34 cellular contexts compared by ENCODE assay signal in the genomic region with DNA sequence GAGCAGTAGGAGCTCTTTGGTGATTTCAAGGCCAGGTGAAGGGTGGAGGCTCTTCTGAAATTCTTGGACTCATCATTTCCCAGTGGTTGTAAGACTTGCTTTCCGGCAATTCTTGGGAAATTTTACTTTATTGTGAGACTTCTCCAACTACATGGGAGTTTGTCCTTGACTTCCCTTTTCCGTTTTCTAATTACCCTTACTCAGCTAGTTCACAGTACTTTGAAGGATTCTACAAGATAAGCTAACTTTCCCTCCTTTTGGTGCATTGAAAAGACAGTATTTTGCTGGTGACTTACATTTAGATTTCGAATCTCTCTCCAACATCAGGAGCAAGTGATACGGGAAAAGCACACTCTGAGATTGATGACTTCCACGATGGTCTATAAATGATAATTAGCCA. TPM values are rescaled to one million over a fixed set of nuclear protein-coding genes. Genes with fewer than 3 reads are reported as not detected.
"Had no signal": no experiment of that assay in that cellular context is flagged by ENCODE, and none has a peak within 500 bp of the region (broad histone marks: within the 10 kb centered on the region; RNA-seq: fewer than 3 reads in every experiment).

No MANE protein-coding gene starts in this region.

- H3K27me3 ChIP-seq: left lung, ovary, right atrium auricular region, right lobe of liver, tibial nerve, uterus had no signal

- H3K4me2 ChIP-seq: smooth muscle cell had no signal

- DNase-seq: hypothalamus; immature natural killer cell; kidney; left colon; left lung; lower lobe of right lung; mesendoderm; naive B cell; natural killer cell; ovary; stimulated activated CD4-positive, alpha-beta T cell treated with anti-CD3 and anti-CD28 coated beads, Interleukin-1b, Interleukin-23, amount 100 ng/mL, for 48 hours; stimulated activated CD4-positive, alpha-beta T cell treated with anti-CD3 and anti-CD28 coated beads, Interleukin-2, amount 100 ng/mL, for 48 hours; stimulated activated CD4-positive, alpha-beta T cell treated with anti-CD3 and anti-CD28 coated beads, Interleukin-4, amount 100 ng/mL, for 4 hours; stimulated activated CD8-positive, alpha-beta memory T cell treated with anti-CD3 and anti-CD28 coated beads, Interleukin-4, amount 100 ng/mL, for 48 hours; stimulated activated naive CD4-positive, alpha-beta T cell treated with Interleukin-2 at 50 U/mL for 16 hours; stimulated activated naive CD8-positive, alpha-beta T cell treated with anti-CD3 and anti-CD28 coated beads, Interleukin-15, amount 100 ng/mL, for 72 hours; substantia nigra; uterus had no signal

- H3K36me3 Mint-ChIP-seq: immature natural killer cell; mesothelial cell of epicardium; naive B cell; natural killer cell; stimulated activated memory B cell treated with anti-CD40 and anti-IgM and Interleukin-4, amounts not matched to agents 10 μg/mL and 1 μg/mL and 100 μg/mL, for 72 hours; type B pancreatic cell had no signal

- H3K4me1 Mint-ChIP-seq: immature natural killer cell; naive B cell; natural killer cell; stimulated activated memory B cell treated with anti-CD40 and anti-IgM and Interleukin-4, amounts not matched to agents 10 μg/mL and 1 μg/mL and 100 μg/mL, for 72 hours; stimulated activated naive CD8-positive, alpha-beta T cell treated with anti-CD3 and anti-CD28 coated beads, Interleukin-15, amount 100 ng/mL, for 72 hours had no signal

- ATAC-seq: left colon; left lung; lower lobe of right lung; natural killer cell; stimulated activated memory B cell treated with anti-CD40 and anti-IgM and Interleukin-4, amounts not matched to agents 10 μg/mL and 1 μg/mL and 100 μg/mL, for 72 hours; stimulated activated naive CD8-positive, alpha-beta T cell treated with anti-CD3 and anti-CD28 coated beads, Interleukin-15, amount 100 ng/mL, for 72 hours had no signal

- H3K9me3 Mint-ChIP-seq: natural killer cell; stimulated activated memory B cell treated with anti-CD40 and anti-IgM and Interleukin-4, amounts not matched to agents 10 μg/mL and 1 μg/mL and 100 μg/mL, for 72 hours; stimulated activated naive CD8-positive, alpha-beta T cell treated with anti-CD3 and anti-CD28 coated beads, Interleukin-15, amount 100 ng/mL, for 72 hours; type B pancreatic cell had no signal

- H3K36me3 ChIP-seq: left lung, lower lobe of right lung, ovary, right atrium auricular region, right lobe of liver, tibial nerve, uterus had no signal

- FAIRE-seq: islet of Langerhans, kidney had no signal

- H3K27ac ChIP-seq: left lung, lower lobe of right lung, ovary, right atrium auricular region, right lobe of liver, tibial nerve, uterus had no signal

- H3K4me3 ChIP-seq: left lung, lower lobe of right lung, ovary, right atrium auricular region, right lobe of liver, smooth muscle cell, tibial nerve, uterus had no signal

- H3K4me3 Mint-ChIP-seq: immature natural killer cell; mesothelial cell of epicardium; naive B cell; natural killer cell; stimulated activated memory B cell treated with anti-CD40 and anti-IgM and Interleukin-4, amounts not matched to agents 10 μg/mL and 1 μg/mL and 100 μg/mL, for 72 hours; stimulated activated naive CD8-positive, alpha-beta T cell treated with anti-CD3 and anti-CD28 coated beads, Interleukin-15, amount 100 ng/mL, for 72 hours; type B pancreatic cell had no signal

- H3K9me3 ChIP-seq: left lung, lower lobe of right lung, ovary, right atrium auricular region, right lobe of liver, tibial nerve, uterus had no signal

- H3K27ac Mint-ChIP-seq: immature natural killer cell; mesothelial cell of epicardium; naive B cell; natural killer cell; progenitor cell of endocrine pancreas; stimulated activated memory B cell treated with anti-CD40 and anti-IgM and Interleukin-4, amounts not matched to agents 10 μg/mL and 1 μg/mL and 100 μg/mL, for 72 hours; stimulated activated naive CD8-positive, alpha-beta T cell treated with anti-CD3 and anti-CD28 coated beads, Interleukin-15, amount 100 ng/mL, for 72 hours; type B pancreatic cell had no signal

- H3K4me1 ChIP-seq: left lung, lower lobe of right lung, right atrium auricular region, tibial nerve, uterus had no signal

- H3K27me3 Mint-ChIP-seq: progenitor cell of endocrine pancreas, type B pancreatic cell had no signal

RNA-seq across cellular contexts. Expression of gene PLAC1, which starts 12.1 kb away (rescaled TPM):
- total RNA-seq: kidney, left colon, left lung, liver, lower lobe of right lung, mononuclear cell, natural killer cell, omental fat pad, progenitor cell of endocrine pancreas, renal cortical epithelial cell, right atrium auricular region, right lobe of liver, skeletal muscle tissue, temporal lobe, tibial nerve had no signal
- polyA plus RNA-seq: immature natural killer cell, liver, neural cell had no signal
